Comparison of ENCODE assay signal across 35 cellular contexts in the genomic region with DNA sequence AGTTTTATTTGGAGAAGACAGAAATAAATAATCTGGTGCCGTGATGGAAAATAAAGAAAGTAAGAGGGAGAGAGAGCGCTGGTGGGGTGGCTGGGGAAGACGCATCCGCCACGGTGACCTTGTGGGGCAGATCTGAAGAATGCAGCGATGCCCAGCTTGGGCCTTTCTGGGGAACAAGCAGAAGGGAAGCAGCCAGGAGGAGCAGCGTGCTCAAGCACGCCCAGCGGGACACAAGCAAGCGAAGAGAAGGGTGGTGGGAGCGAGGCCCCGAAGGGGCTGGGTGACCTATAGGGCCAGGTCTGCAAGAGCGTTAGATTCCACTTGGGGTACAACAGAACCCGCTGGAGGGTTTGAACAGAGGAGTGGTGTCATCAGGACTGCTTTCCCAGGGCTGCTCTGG. TPM values are rescaled to one million over a fixed set of nuclear protein-coding genes. Genes with fewer than 3 reads are reported as not detected.
"Had no signal": no experiment of that assay in that cellular context is flagged by ENCODE, and none has a peak within 500 bp of the region (broad histone marks: within the 10 kb centered on the region; RNA-seq: fewer than 3 reads in every experiment).

No MANE protein-coding gene starts in this region.

- H3K36me3 Mint-ChIP-seq: activated naive CD4-positive, alpha-beta T cell treated with anti-CD3 and anti-CD28 coated beads, Interleukin-2, amount 50 U/mL, for 72 hours; activated naive CD8-positive, alpha-beta T cell treated with anti-CD3 and anti-CD28 coated beads, Interleukin-2, amount 10 ng/mL, durations not matched to agents 7 days and 5 days; T-cell had no signal

- H3K4me3 ChIP-seq: ascending aorta, coronary artery, dorsolateral prefrontal cortex had no signal

- H3K4me3 Mint-ChIP-seq: activated B cell treated with CpG ODN at 0.5 μM for 24 hours; activated CD8-positive, alpha-beta memory T cell treated with anti-CD3 and anti-CD28 coated beads, Interleukin-2, amount 10 ng/mL, durations not matched to agents 7 days and 5 days; activated CD8-positive, alpha-beta T cell treated with anti-CD3 and anti-CD28 coated beads, Interleukin-2, amount 10 ng/mL, durations not matched to agents 7 days and 5 days; activated naive CD4-positive, alpha-beta T cell treated with anti-CD3 and anti-CD28 coated beads, Interleukin-2, amount 10 ng/mL, durations not matched to agents 7 days and 5 days; activated naive CD8-positive, alpha-beta T cell treated with anti-CD3 and anti-CD28 coated beads, Interleukin-2, amount 10 ng/mL, durations not matched to agents 7 days and 5 days; activated T-helper 1 cell treated with anti-CD3 and anti-CD28 coated beads, Interleukin-12 subunit alpha, Interleukin-12 subunit beta, Interleukin-2, Interleukin-4 antibody, amounts not matched to agents 30 ng/mL and 10 ng/mL and 1 ng/mL, durations not matched to agents 14 hours and 24 hours and 36 hours; central memory CD8-positive, alpha-beta T cell; dendritic cell treated with granulocyte-macrophage colony-stimulating factor and Interleukin-4, amounts not matched to agents 40 ng/mL and 50 ng/mL, for 4 days; endodermal cell; T-cell; T-helper 1 cell treated with Interleukin-12 subunit alpha and Interleukin-12 subunit beta and Interleukin-4 antibody, amounts not matched to agents 30 μg/mL and 1 μg/mL, for 36 hours; T-helper 2 cell treated with Interferon-gamma antibody and Interleukin-4, amounts not matched to agents 5 μg/mL and 100 μg/mL, for 36 hours had no signal

- H3K4me1 Mint-ChIP-seq: activated B cell treated with CpG ODN at 0.5 μM for 24 hours; activated CD8-positive, alpha-beta memory T cell treated with anti-CD3 and anti-CD28 coated beads, Interleukin-2, amount 10 ng/mL, durations not matched to agents 7 days and 5 days; activated naive CD4-positive, alpha-beta T cell treated with anti-CD3 and anti-CD28 coated beads, Interleukin-2, amount 10 ng/mL, durations not matched to agents 7 days and 5 days; activated naive CD8-positive, alpha-beta T cell treated with anti-CD3 and anti-CD28 coated beads, Interleukin-2, amount 10 ng/mL, durations not matched to agents 7 days and 5 days; central memory CD8-positive, alpha-beta T cell; T-cell had no signal

- H3K36me3 ChIP-seq: ascending aorta, brain microvascular endothelial cell, WERI-Rb-1 had no signal

- ATAC-seq: activated CD4-positive, CD25-positive, alpha-beta regulatory T cell treated with anti-CD3 and anti-CD28 coated beads, Interleukin-2, amount 50 U/mL, for 24 hours; activated CD8-positive, alpha-beta memory T cell treated with anti-CD3 and anti-CD28 coated beads, Interleukin-2, amount 10 ng/mL, durations not matched to agents 7 days and 5 days; activated CD8-positive, alpha-beta T cell treated with anti-CD3 and anti-CD28 coated beads, Interleukin-2, amount 10 ng/mL, durations not matched to agents 7 days and 5 days; activated naive CD4-positive, alpha-beta T cell treated with anti-CD3 and anti-CD28 coated beads, Interleukin-2, amount 50 U/mL, for 72 hours; esophagus mucosa; T-cell had no signal

- H3K4me1 ChIP-seq: ascending aorta had no signal

- FAIRE-seq: frontal cortex had no signal

- H3K27ac Mint-ChIP-seq: activated B cell treated with CpG ODN at 0.5 μM for 24 hours; activated CD8-positive, alpha-beta memory T cell treated with anti-CD3 and anti-CD28 coated beads, Interleukin-2, amount 10 ng/mL, durations not matched to agents 7 days and 5 days; activated naive CD4-positive, alpha-beta T cell treated with anti-CD3 and anti-CD28 coated beads, Interleukin-2, amount 10 ng/mL, durations not matched to agents 7 days and 5 days; activated naive CD4-positive, alpha-beta T cell treated with anti-CD3 and anti-CD28 coated beads, Interleukin-2, amount 50 U/mL, for 72 hours; activated naive CD8-positive, alpha-beta T cell treated with anti-CD3 and anti-CD28 coated beads, Interleukin-2, amount 10 ng/mL, durations not matched to agents 7 days and 5 days; activated T-helper 1 cell treated with anti-CD3 and anti-CD28 coated beads, Interleukin-12 subunit alpha, Interleukin-12 subunit beta, Interleukin-2, Interleukin-4 antibody, amounts not matched to agents 30 ng/mL and 10 ng/mL and 1 ng/mL, durations not matched to agents 14 hours and 24 hours and 36 hours; dendritic cell treated with granulocyte-macrophage colony-stimulating factor and Interleukin-4, amounts not matched to agents 40 ng/mL and 50 ng/mL, for 4 days; endodermal cell; T-helper 1 cell treated with Interleukin-12 subunit alpha and Interleukin-12 subunit beta and Interleukin-4 antibody, amounts not matched to agents 30 μg/mL and 1 μg/mL, for 36 hours; T-helper 2 cell treated with Interferon-gamma antibody and Interleukin-4, amounts not matched to agents 5 μg/mL and 100 μg/mL, for 36 hours had no signal

- H3K27me3 ChIP-seq: ascending aorta, brain microvascular endothelial cell had no signal

- H3K27ac ChIP-seq: ascending aorta, brain microvascular endothelial cell, coronary artery, dorsolateral prefrontal cortex, WERI-Rb-1 had no signal

- H3K9me3 ChIP-seq: ascending aorta had no signal

- DNase-seq: activated B cell treated with CpG ODN at 0.5 μM for 24 hours; activated CD4-positive, alpha-beta T cell treated with anti-CD3 and anti-CD28 coated beads for 48 hours; activated CD4-positive, alpha-beta T cell treated with anti-CD3 and anti-CD28 coated beads, Interleukin-2, amount 50 U/mL, for 1 hour; activated CD4-positive, alpha-beta T cell treated with anti-CD3 and anti-CD28 coated beads, Interleukin-2, amount 50 U/mL, for 48 hours; activated CD8-positive, alpha-beta memory T cell treated with anti-CD3 and anti-CD28 coated beads, Interleukin-2, amount 10 ng/mL, durations not matched to agents 7 days and 5 days; activated CD8-positive, alpha-beta memory T cell treated with anti-CD3 and anti-CD28 coated beads, Interleukin-2, amount 50 U/mL, for 4 hours; activated CD8-positive, alpha-beta T cell treated with anti-CD3 and anti-CD28 coated beads, Interleukin-2, amount 10 ng/mL, durations not matched to agents 7 days and 5 days; activated gamma-delta T cell; activated naive CD4-positive, alpha-beta T cell; activated naive CD4-positive, alpha-beta T cell treated with anti-CD3 and anti-CD28 coated beads, Interleukin-2, amount 10 ng/mL, durations not matched to agents 7 days and 5 days; activated naive CD8-positive, alpha-beta T cell treated with anti-CD3 and anti-CD28 coated beads, Interleukin-2, amount 10 ng/mL, durations not matched to agents 7 days and 5 days; activated T-cell treated with anti-CD3 and anti-CD28 coated beads, Interleukin-2, amount 50 U/mL, for 1 hour; activated T-cell treated with anti-CD3 and anti-CD28 coated beads, Interleukin-2, amount 50 U/mL, for 48 hours; brain microvascular endothelial cell; dorsolateral prefrontal cortex; effector memory CD4-positive, alpha-beta T cell; endodermal cell; foreskin fibroblast; SW 1271; T-cell; T1000; WERI-Rb-1 had no signal

- H3K9me3 Mint-ChIP-seq: activated B cell treated with CpG ODN at 0.5 μM for 24 hours; activated naive CD4-positive, alpha-beta T cell treated with anti-CD3 and anti-CD28 coated beads, Interleukin-2, amount 10 ng/mL, durations not matched to agents 7 days and 5 days; activated naive CD4-positive, alpha-beta T cell treated with anti-CD3 and anti-CD28 coated beads, Interleukin-2, amount 50 U/mL, for 72 hours; activated naive CD8-positive, alpha-beta T cell treated with anti-CD3 and anti-CD28 coated beads, Interleukin-2, amount 10 ng/mL, durations not matched to agents 7 days and 5 days; activated T-helper 1 cell treated with anti-CD3 and anti-CD28 coated beads, Interleukin-12 subunit alpha, Interleukin-12 subunit beta, Interleukin-2, Interleukin-4 antibody, amounts not matched to agents 30 ng/mL and 10 ng/mL and 1 ng/mL, durations not matched to agents 14 hours and 24 hours and 36 hours; central memory CD8-positive, alpha-beta T cell; dendritic cell treated with granulocyte-macrophage colony-stimulating factor and Interleukin-4, amounts not matched to agents 40 ng/mL and 50 ng/mL, for 4 days; T-cell; T-helper 1 cell treated with Interleukin-12 subunit alpha and Interleukin-12 subunit beta and Interleukin-4 antibody, amounts not matched to agents 30 μg/mL and 1 μg/mL, for 36 hours; T-helper 2 cell treated with Interferon-gamma antibody and Interleukin-4, amounts not matched to agents 5 μg/mL and 100 μg/mL, for 36 hours had no signal

RNA-seq across cellular contexts. Expression of gene ENPP6, which starts 12.4 kb away (rescaled TPM):
- total RNA-seq: activated B cell treated with CpG ODN at 0.5 μM for 24 hours, ascending aorta, bronchial epithelial cell, epithelial cell of proximal tubule, esophagus mucosa, T-cell had no signal
